Comparison of ENCODE assay signal across 7 cellular contexts in the genomic region with DNA sequence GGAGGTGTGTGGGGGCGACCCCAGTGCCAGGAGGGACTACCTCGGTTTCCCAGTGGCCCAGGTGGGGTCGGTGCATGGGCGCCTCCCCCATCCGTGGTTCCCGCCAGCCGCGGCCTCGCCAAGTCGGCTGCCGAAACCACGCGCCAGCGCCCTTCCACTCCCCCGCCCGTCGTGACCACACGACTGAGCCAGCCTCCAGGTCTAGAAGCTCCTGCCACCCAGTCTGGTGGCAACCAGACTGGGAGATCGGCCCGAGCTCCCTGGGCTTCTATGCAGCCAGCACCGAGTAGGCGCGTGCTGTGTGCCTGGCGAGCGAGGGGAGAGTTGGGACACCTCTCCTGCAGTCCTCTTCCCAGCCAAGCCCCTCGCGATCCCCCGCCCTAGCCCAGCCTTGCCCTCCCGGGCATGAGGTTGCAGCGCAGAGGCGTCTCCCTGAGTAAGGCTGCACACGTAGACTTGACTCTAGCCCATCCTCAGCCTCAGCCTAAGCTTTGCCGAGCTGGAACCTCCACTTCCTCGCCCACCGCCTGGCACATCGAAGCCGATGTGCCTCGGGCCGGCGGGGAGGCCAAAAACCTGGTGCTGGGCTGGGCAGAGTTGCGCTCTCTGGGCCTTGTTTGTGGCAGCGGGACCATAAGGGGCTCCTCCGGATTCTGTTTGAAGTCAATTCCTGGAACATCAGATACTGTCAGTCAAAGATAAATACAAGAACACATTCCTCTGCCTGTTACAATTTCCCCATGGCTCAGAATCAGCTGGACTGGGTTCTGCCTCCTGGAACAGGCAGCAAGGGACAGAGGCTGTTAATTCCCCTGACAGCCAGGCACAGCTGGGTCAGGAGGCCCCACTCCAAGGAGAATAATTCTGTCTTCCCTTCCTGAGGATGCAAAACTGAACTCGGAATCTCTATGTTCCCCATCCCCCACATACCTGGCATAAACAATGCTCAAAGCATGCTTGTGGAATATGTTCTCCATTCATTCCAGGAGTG. TPM values are rescaled to one million over a fixed set of nuclear protein-coding genes. Genes with fewer than 3 reads are reported as not detected.
DNase-seq lines count a peak whose midpoint lies in the region; ATAC-seq and TF ChIP-seq lines count a peak whose summit lies in the region.

No MANE protein-coding gene starts in this region.

- peaks cover 7 to 18% (median 16%) of the 10 kb centered on the region in 3 donors for H3K27me3 Mint-ChIP-seq in immature natural killer cell (ENCODE audit: low read depth in 3 of 3)

- no TSS peak for BruUV-seq in Panc1 (replicated peaks; lab: Mats Ljungman, UMichigan)

- peaks cover 12% of the 10 kb centered on the region for H3K4me1 ChIP-seq in Panc1 (ENCODE audit: control insufficient read depth, insufficient read depth, low read length)

- H3K9me3 ChIP-seq in Panc1 (ENCODE audit: control insufficient read depth, insufficient read depth, low read depth, low read length) = no peaks in the 10 kb centered on the region

- H3K27ac ChIP-seq in Panc1 (ENCODE audit: low read length) = no peak overlapping the region

- H3K9me3 Mint-ChIP-seq in immature natural killer cell = no peaks in the 10 kb centered on the region

- ATAC-seq in Panc1 = peak; percentile 64
- no peak for ATAC-seq in GM21717 (IDR thresholded peaks at IDR 0.05; ENCODE audit: unreplicated experiment)

- H3K4me3 ChIP-seq in Panc1 (ENCODE audit: low read depth in 2 of 2, low read length in 2 of 2) (peak overlapping the region; percentile 38 to 48), astrocyte of the cerebellum (ENCODE audit: low read depth, low read length) (peak overlapping the region; percentile 41)

- CTCF ChIA-PET in Panc1 (lab: Charles Lee) = no interaction called here

- H3K27me3 ChIP-seq in Panc1 (ENCODE audit: control insufficient read depth, insufficient read depth, low read length) = no peaks in the 10 kb centered on the region; the same call in 1 of the 2 replicates

- POLR2A ChIA-PET in Panc1 (lab: Charles Lee) = interaction anchor here (0.8 kb wide), 1 partner anchor 893 kb away, joined by 4 read pairs; no protein-coding TSS in a partner anchor

- H3K36me3 ChIP-seq in Panc1 (ENCODE audit: control insufficient read depth, insufficient read depth, low read length) = no peaks in the 10 kb centered on the region

- peak overlapping the region; percentile 62 to 80 (median 76) for H3K4me3 Mint-ChIP-seq in immature natural killer cell

- in situ Hi-C loops in Panc1 (cut with HindIII; ENCODE audit: low pct_unique_long_range_greater_than_20kb, low sequenced_read_pairs) = no loop called here
- in situ Hi-C loops in astrocyte of the cerebellum (cut with HindIII; ENCODE audit: low sequenced_read_pairs) = loop anchor here (10.0 kb wide), 1 partner anchor 86 kb away; no protein-coding TSS in a partner anchor

- intact Hi-C loops in Panc1 (cut with micrococcal nuclease; ENCODE audit: unreplicated experiment) = loop anchor here (10.0 kb wide), 1 partner anchor 226 kb away; no protein-coding TSS in a partner anchor

- H3K36me3 Mint-ChIP-seq in immature natural killer cell = peaks cover 0 to 4% (median 0%) of the 10 kb centered on the region in 3 donors

- H3K27ac Mint-ChIP-seq in immature natural killer cell = no peak overlapping the region

- TF ChIP-seq CTCF in Panc1 (IDR thresholded peaks at IDR 0.05) (no peak), astrocyte of the cerebellum (IDR thresholded peaks at IDR 0.05; ENCODE audit: low read depth, low read length, missing control alignments) (no peak)

- DNase-seq in Panc1 (ENCODE audit: low read depth, low spot score) (no peak), astrocyte of the cerebellum (ENCODE audit: low read depth) (no peak), immature natural killer cell (peak; percentile 40 to 50 (median 46)), NCI-H524 treated with DMSO at 0.1 percent for 48 hours (lab: John Stamatoyannopoulos, UW) (no peak), NCI-H226 (no peak)
- peak; percentile 41 for DNase-seq in stimulated activated CD8-positive, alpha-beta memory T cell treated with anti-CD3 and anti-CD28 coated beads, Interleukin-4, amount 100 ng/mL, for 48 hours

- peaks cover 8 to 15% of the 10 kb centered on the region in 2 donors for H3K4me1 Mint-ChIP-seq in immature natural killer cell

RNA-seq across cellular contexts. Expression of a gene that starts 1.5 kb away (rescaled TPM):
- 0.44 TPM for total RNA-seq in Panc1 (2021; ENCODE audit: unreplicated experiment)
- polyA plus RNA-seq in Panc1 (2012; ENCODE audit: insufficient read length) = 1.5 TPM
- polyA plus RNA-seq in immature natural killer cell = under 1 TPM; 0.29 to 0.52 (median 0.49) TPM

RNA-seq across cellular contexts. Expression of a gene that starts 33.8 kb away (rescaled TPM):
- total RNA-seq in Panc1 (2021; ENCODE audit: unreplicated experiment) = 44.1 TPM
- polyA plus RNA-seq in Panc1 (2012; ENCODE audit: insufficient read length) = 34.5 TPM
- 10 to 100 TPM; 10.8 to 18.1 (median 15.1) TPM for polyA plus RNA-seq in immature natural killer cell

RNA-seq across cellular contexts. Expression of a gene that starts 45.0 kb away (rescaled TPM):
- 59.2 TPM for total RNA-seq in Panc1 (2021; ENCODE audit: unreplicated experiment)
- 32.3 TPM for polyA plus RNA-seq in Panc1 (2012; ENCODE audit: insufficient read length)
- polyA plus RNA-seq in immature natural killer cell = 10 to 100 TPM; 26.8 to 54.2 (median 43.8) TPM

Comparison
In these comparisons a context has a peak if more than half of its experiments do, and no peak if none do; other contexts are left out.
1. DNase-seq: peak in immature natural killer cell (3 of 3) and stimulated activated CD8-positive, alpha-beta memory T cell treated with anti-CD3 and anti-CD28 coated beads, Interleukin-4, amount 100 ng/mL, for 48 hours (single experiment); none in Panc1 (single experiment), astrocyte of the cerebellum (single experiment), NCI-H524 treated with DMSO at 0.1 percent for 48 hours (single experiment) and NCI-H226 (single experiment).